Comparison of ENCODE assay signal across 8 cellular contexts in the genomic region with DNA sequence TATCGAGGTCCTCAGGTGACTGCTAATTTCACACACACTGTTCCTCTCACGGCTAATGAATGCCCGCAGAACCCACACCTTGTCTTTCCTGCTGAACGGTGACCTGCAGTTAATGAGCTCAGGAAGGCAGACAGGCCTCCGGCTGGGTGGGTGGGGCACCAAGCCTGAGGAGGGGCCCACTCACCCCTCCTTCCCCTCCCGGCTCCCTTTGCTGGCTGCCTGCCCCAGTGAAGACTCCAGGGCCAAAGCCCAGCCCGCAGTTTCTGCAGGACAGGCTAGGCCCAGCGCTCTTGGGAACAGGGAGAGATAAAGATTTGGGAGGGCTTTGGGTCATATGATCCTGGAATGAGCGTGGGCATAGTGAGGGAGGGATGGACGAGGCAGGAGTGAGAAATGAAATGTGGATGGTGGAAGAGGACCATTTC. TPM values are rescaled to one million over a fixed set of nuclear protein-coding genes. Genes with fewer than 3 reads are reported as not detected.
DNase-seq lines count a peak whose midpoint lies in the region; ATAC-seq and TF ChIP-seq lines count a peak whose summit lies in the region.

No MANE protein-coding gene starts in this region.

- H3K36me3 Mint-ChIP-seq in endodermal cell (ENCODE audit: low read depth) (no peaks in the 10 kb centered on the region), neural progenitor cell (no peaks in the 10 kb centered on the region)
- H3K36me3 Mint-ChIP-seq in activated naive CD8-positive, alpha-beta T cell treated with anti-CD3 and anti-CD28 coated beads for 36 hours: no peaks in the 10 kb centered on the region

- H3K4me1 ChIP-seq in endodermal cell (ENCODE audit: control insufficient read depth, insufficient read depth, low read length): no peaks in the 10 kb centered on the region
- peaks cover 50% of the 10 kb centered on the region for H3K4me1 ChIP-seq in neural progenitor cell

- no peaks in the 10 kb centered on the region for H3K36me3 ChIP-seq in endodermal cell (ENCODE audit: control insufficient read depth, insufficient read depth, low read length)
- no peaks in the 10 kb centered on the region for H3K36me3 ChIP-seq in neural progenitor cell

- no peak overlapping the region for H2AFZ ChIP-seq in neural progenitor cell (replicated peaks)

- H3K27ac ChIP-seq in endodermal cell (ENCODE audit: low read depth, low read length): no peak overlapping the region
- no peak overlapping the region for H3K27ac ChIP-seq in neural progenitor cell

- ATAC-seq in GM21360 (IDR thresholded peaks at IDR 0.05; ENCODE audit: unreplicated experiment): no peak

- peaks cover 29% of the 10 kb centered on the region for H3F3A ChIP-seq in neural progenitor cell (ENCODE audit: low read depth)

- no peak overlapping the region for H3K27ac Mint-ChIP-seq in endodermal cell
- H3K27ac Mint-ChIP-seq in neural progenitor cell: peak overlapping the region; percentile 67
- H3K27ac Mint-ChIP-seq in activated naive CD8-positive, alpha-beta T cell treated with anti-CD3 and anti-CD28 coated beads for 36 hours: no peak overlapping the region

- H3K27me3 ChIP-seq in endodermal cell (ENCODE audit: control insufficient read depth, insufficient read depth, low read length, poor library complexity, severe bottlenecking) (peaks cover 42% of the 10 kb centered on the region), neural progenitor cell (peaks cover 49% of the 10 kb centered on the region)

- H3K4me3 Mint-ChIP-seq in endodermal cell: no peak overlapping the region
- H3K4me3 Mint-ChIP-seq in neural progenitor cell: peak overlapping the region; percentile 3
- H3K4me3 Mint-ChIP-seq in activated naive CD8-positive, alpha-beta T cell treated with anti-CD3 and anti-CD28 coated beads for 36 hours: no peak overlapping the region

- H4K20me1 ChIP-seq in neural progenitor cell (ENCODE audit: low read depth): peaks cover 15% of the 10 kb centered on the region

- no peaks in the 10 kb centered on the region for H3K9me3 Mint-ChIP-seq in endodermal cell
- peaks cover 5% of the 10 kb centered on the region for H3K9me3 Mint-ChIP-seq in neural progenitor cell
- H3K9me3 Mint-ChIP-seq in activated naive CD8-positive, alpha-beta T cell treated with anti-CD3 and anti-CD28 coated beads for 36 hours: no peaks in the 10 kb centered on the region

- H3K9me3 ChIP-seq in endodermal cell (ENCODE audit: control insufficient read depth, low read length): no peaks in the 10 kb centered on the region
- no peaks in the 10 kb centered on the region for H3K9me3 ChIP-seq in neural progenitor cell (ENCODE audit: low read depth)

- TF ChIP-seq CTCF in endodermal cell (conservative IDR thresholded peaks at IDR 0.05): no peak
- TF ChIP-seq CTCF in neural progenitor cell (IDR thresholded peaks at IDR 0.05): no peak

- H3K4me3 ChIP-seq in endodermal cell (ENCODE audit: low read length) (no peak overlapping the region), neural progenitor cell (no peak overlapping the region)

- H3K9ac ChIP-seq in endodermal cell (ENCODE audit: extremely low read depth, low read length, poor library complexity, severe bottlenecking) (no peak overlapping the region), neural progenitor cell (no peak overlapping the region)

- peaks cover 10% of the 10 kb centered on the region for H3K4me1 Mint-ChIP-seq in endodermal cell
- H3K4me1 Mint-ChIP-seq in neural progenitor cell: peaks cover 48% of the 10 kb centered on the region
- peaks cover 5% of the 10 kb centered on the region for H3K4me1 Mint-ChIP-seq in activated naive CD8-positive, alpha-beta T cell treated with anti-CD3 and anti-CD28 coated beads for 36 hours

- peaks cover 41% of the 10 kb centered on the region for H3K27me3 Mint-ChIP-seq in endodermal cell (ENCODE audit: insufficient read depth)
- H3K27me3 Mint-ChIP-seq in neural progenitor cell (ENCODE audit: insufficient read depth, low read depth): peaks cover 42% of the 10 kb centered on the region
- H3K27me3 Mint-ChIP-seq in activated naive CD8-positive, alpha-beta T cell treated with anti-CD3 and anti-CD28 coated beads for 36 hours: peaks cover 39% of the 10 kb centered on the region

- peak overlapping the region; percentile 69 for H3K4me2 ChIP-seq in neural progenitor cell

- no peaks in the 10 kb centered on the region for H3K79me2 ChIP-seq in neural progenitor cell (ENCODE audit: low read depth)

- DNase-seq in DMS 273 (lab: John Stamatoyannopoulos, UW; ENCODE audit: unreplicated experiment) (peak; percentile 100), NCI-H2196 (lab: John Stamatoyannopoulos, UW; ENCODE audit: unreplicated experiment) (peak; percentile 82), endodermal cell (peak; percentile 94), neural progenitor cell (ENCODE audit: low spot score) (peak; percentile 92), LoVo (ENCODE audit: low spot score) (no peak), inferior parietal cortex (ENCODE audit: extremely low spot score) (no peak)
- DNase-seq in activated naive CD8-positive, alpha-beta T cell treated with anti-CD3 and anti-CD28 coated beads for 36 hours: no peak

- 24 to 27% methylated on average over 7 to 10 of the region's 10 CpGs for WGBS in endodermal cell (ENCODE audit: insufficient coverage in 1 of 2, insufficient read length in 1 of 2), 2 experiments

RNA-seq across cellular contexts. Expression of gene FOXO6, which starts 26.4 kb away (rescaled TPM):
- total RNA-seq in endodermal cell (1 to 10 TPM; 1.7 to 1.8 TPM), neural progenitor cell (ENCODE audit: low replicate concordance) (2.1 TPM in 1 of 2 replicates, not detected in the other)
- 2.9 TPM for polyA plus RNA-seq in endodermal cell (2013, experiment 1 of 2)
- 2.8 TPM for polyA plus RNA-seq in endodermal cell (2013, experiment 2 of 2)
- total RNA-seq in activated naive CD8-positive, alpha-beta T cell treated with anti-CD3 and anti-CD28 coated beads for 36 hours: under 1 TPM; 0.19 to 0.34 TPM

Comparison
In these comparisons a context has a peak if more than half of its experiments do, and no peak if none do; other contexts are left out.
1. DNase-seq: peak in DMS 273 (single experiment), NCI-H2196 (single experiment), endodermal cell (single experiment) and neural progenitor cell (single experiment); none in LoVo (single experiment), activated naive CD8-positive, alpha-beta T cell treated with anti-CD3 and anti-CD28 coated beads for 36 hours (single experiment) and inferior parietal cortex (single experiment).